Comparison of ENCODE assay signal across 2 cellular contexts in the genomic region with DNA sequence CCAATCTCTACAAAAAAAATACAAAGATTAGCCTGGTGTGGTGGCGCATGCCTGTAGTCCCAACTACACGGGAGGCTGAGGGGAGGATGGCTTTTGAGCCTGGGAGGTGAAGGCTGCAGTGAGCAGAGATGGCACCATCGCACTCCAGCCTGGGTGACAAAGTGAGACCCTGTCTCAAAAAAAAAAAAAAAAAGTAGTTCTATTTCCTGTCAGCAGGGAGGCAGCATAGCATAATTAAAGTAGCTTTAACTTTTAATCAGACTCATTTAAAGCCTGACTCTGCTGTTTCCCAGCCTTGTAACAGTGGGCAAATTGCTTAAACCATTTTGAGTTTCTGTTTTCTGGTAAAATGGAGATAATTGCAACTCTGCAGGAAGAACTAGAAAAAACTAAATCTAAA.
TF ChIP-seq lines count a peak whose summit lies in the region.

No MANE protein-coding gene starts in this region.

TF ChIP-seq in HEK293, 187 proteins besides CTCF, POLR2A, EP300 and RAD21 (continued from another document):
- TF ChIP-seq PRDM6 (tag by site-specific recombination; IDR thresholded peaks at IDR 0.05) = peak; percentile 15; the same call in 1 of the 2 replicates
TF ChIP-seq in HEK293: peak in this region for 1.

TF ChIP-seq in K562, 482 proteins besides CTCF, POLR2A, EP300 and RAD21 (continued from another document):
- TF ChIP-seq ARID3A (IDR thresholded peaks at IDR 0.05; ENCODE audit: borderline replicate concordance, low read depth, low read length) (no peak), STAT5A (IDR thresholded peaks at IDR 0.05; ENCODE audit: borderline replicate concordance, low read length) (no peak), SRF (CRISPR knock-in tag; IDR thresholded peaks at IDR 0.05) (no peak), NKRF (IDR thresholded peaks at IDR 0.05; ENCODE audit: borderline replicate concordance) (no peak)
